8 cellular contexts compared by ENCODE assay signal in the genomic region with DNA sequence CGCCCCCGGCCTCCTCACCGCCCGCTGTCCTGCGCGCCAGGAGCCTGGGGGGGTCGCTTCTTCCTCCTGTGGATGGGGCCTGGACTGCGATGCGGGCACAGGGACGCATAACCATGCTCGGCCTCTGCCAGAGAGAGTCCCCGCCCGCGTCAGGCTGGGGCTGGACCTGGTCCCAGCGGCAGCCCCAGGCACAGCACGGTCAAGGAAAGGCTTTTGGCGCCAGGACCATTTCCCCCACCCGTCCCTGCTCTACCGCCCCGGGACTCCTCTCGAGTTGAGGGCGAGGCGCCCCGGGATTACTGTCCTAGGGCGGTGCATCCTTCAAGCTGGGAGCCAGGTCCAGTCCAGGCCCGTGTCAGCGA. TPM values are rescaled to one million over a fixed set of nuclear protein-coding genes. Genes with fewer than 3 reads are reported as not detected.
A peak's percentile ranks its signal among the peaks of the same experiment; 100 is the strongest.
DNase-seq lines count a peak whose midpoint lies in the region; ATAC-seq and TF ChIP-seq lines count a peak whose summit lies in the region.

No MANE protein-coding gene starts in this region.

- H3K9me3 Mint-ChIP-seq in activated T-helper 2 cell treated with anti-CD3 and anti-CD28 coated beads, Interferon-gamma antibody, Interleukin-2, Interleukin-4, amounts not matched to agents 10 μg/mL and 5 μg/mL and 100 μg/mL, durations not matched to agents 14 hours and 24 hours and 36 hours, result no peaks in the 10 kb centered on the region
- no peaks in the 10 kb centered on the region for H3K9me3 Mint-ChIP-seq in immature natural killer cell

- peak overlapping the region; percentile 52 for H3K27ac Mint-ChIP-seq in activated T-helper 2 cell treated with anti-CD3 and anti-CD28 coated beads, Interferon-gamma antibody, Interleukin-2, Interleukin-4, amounts not matched to agents 10 μg/mL and 5 μg/mL and 100 μg/mL, durations not matched to agents 14 hours and 24 hours and 36 hours
- peak overlapping the region in 1 of 6 donors; percentile 65 for H3K27ac Mint-ChIP-seq in immature natural killer cell

- DNase-seq in COLO668 (lab: John Stamatoyannopoulos, UW; ENCODE audit: unreplicated experiment) (peak; percentile 23), immature natural killer cell (no peak), suprapubic skin (ENCODE audit: low spot score in 2 of 2) (no peak), pons (ENCODE audit: low spot score) (no peak)
- DNase-seq in activated T-helper 2 cell treated with anti-CD3 and anti-CD28 coated beads, Interferon-gamma antibody, Interleukin-2, Interleukin-4, amounts not matched to agents 10 μg/mL and 5 μg/mL and 100 μg/mL, durations not matched to agents 14 hours and 24 hours and 36 hours (ENCODE audit: low spot score), result no peak
- DNase-seq in activated CD8-positive, alpha-beta memory T cell treated with anti-CD3 and anti-CD28 coated beads, Interleukin-2, amount 50 U/mL, for 4 hours, result no peak

- H3K4me1 ChIP-seq in suprapubic skin, result peaks cover 44% of the 10 kb centered on the region

- ATAC-seq in HG02870 (IDR thresholded peaks at IDR 0.05; ENCODE audit: unreplicated experiment), result peak; percentile 9
- no peak for ATAC-seq in GM19035 (IDR thresholded peaks at IDR 0.05; ENCODE audit: unreplicated experiment)

- no peaks in the 10 kb centered on the region for H3K9me3 ChIP-seq in suprapubic skin

- H3K27ac ChIP-seq in suprapubic skin, result no peak overlapping the region

- peaks cover 14% of the 10 kb centered on the region for H3K36me3 ChIP-seq in suprapubic skin

- WGBS in suprapubic skin, result 0% methylated on average over 2 of the region's 27 CpGs

- H3K27me3 Mint-ChIP-seq in activated T-helper 2 cell treated with anti-CD3 and anti-CD28 coated beads, Interferon-gamma antibody, Interleukin-2, Interleukin-4, amounts not matched to agents 10 μg/mL and 5 μg/mL and 100 μg/mL, durations not matched to agents 14 hours and 24 hours and 36 hours (ENCODE audit: low read depth), result no peaks in the 10 kb centered on the region
- H3K27me3 Mint-ChIP-seq in immature natural killer cell (ENCODE audit: low read depth in 3 of 3), result peaks cover 0 to 7% (median 7%) of the 10 kb centered on the region in 3 donors

- TF ChIP-seq EP300 in suprapubic skin (IDR thresholded peaks at IDR 0.05), result no peak

- no peak for TF ChIP-seq CTCF in suprapubic skin (IDR thresholded peaks at IDR 0.05)

- H3K36me3 Mint-ChIP-seq in activated T-helper 2 cell treated with anti-CD3 and anti-CD28 coated beads, Interferon-gamma antibody, Interleukin-2, Interleukin-4, amounts not matched to agents 10 μg/mL and 5 μg/mL and 100 μg/mL, durations not matched to agents 14 hours and 24 hours and 36 hours (ENCODE audit: low read depth), result peaks cover 27% of the 10 kb centered on the region
- peaks cover 0 to 11% (median 5%) of the 10 kb centered on the region in 3 donors for H3K36me3 Mint-ChIP-seq in immature natural killer cell

- H3K4me3 Mint-ChIP-seq in activated T-helper 2 cell treated with anti-CD3 and anti-CD28 coated beads, Interferon-gamma antibody, Interleukin-2, Interleukin-4, amounts not matched to agents 10 μg/mL and 5 μg/mL and 100 μg/mL, durations not matched to agents 14 hours and 24 hours and 36 hours (ENCODE audit: low read depth), result peak overlapping the region; percentile 92
- H3K4me3 Mint-ChIP-seq in immature natural killer cell, result peak overlapping the region; percentile 21 to 75 (median 64)

- peaks cover 42% of the 10 kb centered on the region for H3K4me1 Mint-ChIP-seq in activated T-helper 2 cell treated with anti-CD3 and anti-CD28 coated beads, Interferon-gamma antibody, Interleukin-2, Interleukin-4, amounts not matched to agents 10 μg/mL and 5 μg/mL and 100 μg/mL, durations not matched to agents 14 hours and 24 hours and 36 hours (ENCODE audit: low read depth)
- peaks cover 40 to 47% of the 10 kb centered on the region in 2 donors for H3K4me1 Mint-ChIP-seq in immature natural killer cell

- peak overlapping the region; percentile 69 for H3K4me3 ChIP-seq in suprapubic skin

- intact Hi-C loops in activated T-helper 2 cell treated with anti-CD3 and anti-CD28 coated beads, Interferon-gamma antibody, Interleukin-2, Interleukin-4, amounts not matched to agents 10 μg/mL and 5 μg/mL and 100 μg/mL, durations not matched to agents 14 hours and 24 hours and 36 hours (cut with micrococcal nuclease), result loop anchor here (5.0 kb wide), 1 partner anchor 51 kb away; no protein-coding TSS in a partner anchor

- no peaks in the 10 kb centered on the region for H3K27me3 ChIP-seq in suprapubic skin

- no peak for TF ChIP-seq POLR2A in suprapubic skin (IDR thresholded peaks at IDR 0.05)

RNA-seq across cellular contexts. Expression of a gene that starts 0.4 kb away (rescaled TPM):
- total RNA-seq in activated T-helper 2 cell treated with anti-CD3 and anti-CD28 coated beads, Interferon-gamma antibody, Interleukin-2, Interleukin-4, amounts not matched to agents 10 μg/mL and 5 μg/mL and 100 μg/mL, durations not matched to agents 14 hours and 24 hours and 36 hours, result 12.8 and 13.9 TPM in 2 replicates
- polyA plus RNA-seq in immature natural killer cell, result 1 to 10 TPM; 2.1 to 4.2 (median 4.1) TPM
- total RNA-seq in suprapubic skin, result 10 to 100 TPM in 3 of 4 donors, 1 to 10 TPM in 1; 8.7 to 30.3 (median 11.7) TPM

RNA-seq across cellular contexts. Expression of a gene that starts 7.7 kb away (rescaled TPM):
- total RNA-seq in activated T-helper 2 cell treated with anti-CD3 and anti-CD28 coated beads, Interferon-gamma antibody, Interleukin-2, Interleukin-4, amounts not matched to agents 10 μg/mL and 5 μg/mL and 100 μg/mL, durations not matched to agents 14 hours and 24 hours and 36 hours, result 223 and 229 TPM in 2 replicates
- polyA plus RNA-seq in immature natural killer cell, result 100 to 1,000 TPM; 345 to 494 (median 375) TPM
- 10 to 100 TPM; 54.2 to 90.1 (median 62.1) TPM for total RNA-seq in suprapubic skin

RNA-seq across cellular contexts. Expression of a gene that starts 7.8 kb away (rescaled TPM):
- 17.7 and 19.0 TPM in 2 replicates for total RNA-seq in activated T-helper 2 cell treated with anti-CD3 and anti-CD28 coated beads, Interferon-gamma antibody, Interleukin-2, Interleukin-4, amounts not matched to agents 10 μg/mL and 5 μg/mL and 100 μg/mL, durations not matched to agents 14 hours and 24 hours and 36 hours
- 10 to 100 TPM; 39.7 to 80.2 (median 45.8) TPM for polyA plus RNA-seq in immature natural killer cell
- total RNA-seq in suprapubic skin, result 10 to 100 TPM; 36.7 to 70.1 (median 43.3) TPM

RNA-seq across cellular contexts. Expression of a gene that starts 40.1 kb away (rescaled TPM):
- total RNA-seq in activated T-helper 2 cell treated with anti-CD3 and anti-CD28 coated beads, Interferon-gamma antibody, Interleukin-2, Interleukin-4, amounts not matched to agents 10 μg/mL and 5 μg/mL and 100 μg/mL, durations not matched to agents 14 hours and 24 hours and 36 hours, result 130 and 137 TPM in 2 replicates
- polyA plus RNA-seq in immature natural killer cell, result 100 to 1,000 TPM; 316 to 441 (median 409) TPM
- total RNA-seq in suprapubic skin, result 100 to 1,000 TPM; 119 to 191 (median 160) TPM

RNA-seq across cellular contexts. Expression of a gene that starts 46.4 kb away (rescaled TPM):
- 36.2 and 40.5 TPM in 2 replicates for total RNA-seq in activated T-helper 2 cell treated with anti-CD3 and anti-CD28 coated beads, Interferon-gamma antibody, Interleukin-2, Interleukin-4, amounts not matched to agents 10 μg/mL and 5 μg/mL and 100 μg/mL, durations not matched to agents 14 hours and 24 hours and 36 hours
- polyA plus RNA-seq in immature natural killer cell, result 10 to 100 TPM; 27.1 to 64.5 (median 33.8) TPM
- total RNA-seq in suprapubic skin, result 10 to 100 TPM; 38.5 to 85.9 (median 68.8) TPM
